1 cellular context compared by ENCODE assay signal in the genomic region with DNA sequence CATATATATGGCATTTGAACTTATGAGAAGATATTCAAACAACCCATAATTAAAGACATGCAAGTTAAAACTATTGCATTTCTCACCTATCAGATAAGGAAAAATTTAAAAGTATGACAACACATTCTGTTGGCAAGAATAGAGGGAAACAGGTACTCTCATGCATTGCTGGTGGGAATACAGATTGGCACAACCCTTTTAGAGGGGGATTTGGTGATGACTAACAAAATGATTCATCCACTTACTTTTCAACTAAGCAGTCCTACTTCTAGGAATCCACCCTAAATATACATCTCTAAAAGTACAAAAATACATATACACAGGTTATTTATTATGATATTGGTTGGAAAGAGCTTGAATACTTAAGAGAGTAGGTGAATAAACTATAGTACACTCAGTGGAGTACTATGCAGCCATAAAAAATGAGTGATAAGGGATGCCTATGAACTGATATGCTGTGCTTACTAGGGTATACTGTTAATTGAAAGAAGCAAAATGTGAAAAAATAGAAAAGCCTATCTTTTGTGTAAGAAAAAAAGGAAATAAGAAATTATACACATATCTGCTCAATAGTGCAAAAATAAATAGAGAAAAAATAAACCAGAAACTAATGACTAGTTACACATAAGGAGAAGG.
TF ChIP-seq lines count a peak whose summit lies in the region.

No MANE protein-coding gene starts in this region.

TF ChIP-seq in K562, 482 proteins besides CTCF, POLR2A, EP300 and RAD21:
- no peak for TF ChIP-seq ZKSCAN1 (IDR thresholded peaks at IDR 0.05; ENCODE audit: low read depth, low read length)
- TF ChIP-seq RBM25 (IDR thresholded peaks at IDR 0.05; ENCODE audit: low read depth, low read length, severe bottlenecking), result peak; percentile 82
- TF ChIP-seq BCOR (IDR thresholded peaks at IDR 0.05), result peak; percentile 25; the same call in 1 of the 2 replicates
- peak; percentile 97 for TF ChIP-seq ZNF146 (CRISPR knock-in tag; IDR thresholded peaks at IDR 0.05; ENCODE audit: unreplicated experiment)
